ENCODE assay signal across 20 cellular contexts in genomic region chr12:57223191-57224165, GRCh38. TPM values are rescaled to one million over a fixed set of nuclear protein-coding genes. Genes with fewer than 3 reads are reported as not detected.
A peak's percentile ranks its signal among the peaks of the same experiment; 100 is the strongest.
DNase-seq lines count a peak whose midpoint lies in the region; ATAC-seq and TF ChIP-seq lines count a peak whose summit lies in the region.
"Had no signal": no experiment of that assay in that cellular context is flagged by ENCODE, and none has a peak within 500 bp of the region (broad histone marks: within the 10 kb centered on the region; RNA-seq: fewer than 3 reads in every experiment).

No MANE protein-coding gene starts in this region.

- no peaks in the 10 kb centered on the region for H3K9me3 ChIP-seq in CD8-positive, alpha-beta memory T cell (ENCODE audit: low read length)
- H3K9me3 ChIP-seq: breast epithelium, MG63 had no signal

- H3K27me3 Mint-ChIP-seq in CD8-positive, alpha-beta memory T cell, result peaks cover 62 to 87% of the 10 kb centered on the region in 2 donors
- H3K27me3 Mint-ChIP-seq in activated naive CD8-positive, alpha-beta T cell treated with anti-CD3 and anti-CD28 coated beads, Interleukin-2, amount 50 U/mL, for 24 hours, result peaks cover 81% of the 10 kb centered on the region
- peaks cover 63 to 73% of the 10 kb centered on the region in 2 donors for H3K27me3 Mint-ChIP-seq in natural killer cell (ENCODE audit: low read depth in 2 of 2)

- CTCF ChIA-PET in CD8-positive, alpha-beta memory T cell (lab: Charles Lee), result interaction anchor here (1.3 to 13.7 kb wide), 5 partner anchors 10 to 95 kb away, joined by 3 to 274 read pairs (median 6); partner anchors contain the start of gene LRP1

- peaks cover 0 to 1% (median 0%) of the 10 kb centered on the region in 5 donors for H3K9me3 Mint-ChIP-seq in CD8-positive, alpha-beta memory T cell
- no peaks in the 10 kb centered on the region for H3K9me3 Mint-ChIP-seq in activated naive CD8-positive, alpha-beta T cell treated with anti-CD3 and anti-CD28 coated beads, Interleukin-2, amount 50 U/mL, for 24 hours
- no peaks in the 10 kb centered on the region for H3K9me3 Mint-ChIP-seq in natural killer cell
- H3K9me3 Mint-ChIP-seq: activated CD4-positive, alpha-beta T cell treated with anti-CD3 and anti-CD28 coated beads, Interleukin-2, amount 10 ng/mL, durations not matched to agents 7 days and 5 days; mesothelial cell of epicardium had no signal

- H3K4me1 Mint-ChIP-seq in CD8-positive, alpha-beta memory T cell, result peaks cover 35 to 64% (median 45%) of the 10 kb centered on the region in 3 donors
- H3K4me1 Mint-ChIP-seq in activated naive CD8-positive, alpha-beta T cell treated with anti-CD3 and anti-CD28 coated beads, Interleukin-2, amount 50 U/mL, for 24 hours, result peaks cover 54% of the 10 kb centered on the region
- H3K4me1 Mint-ChIP-seq in natural killer cell, result peaks cover 43 to 78% of the 10 kb centered on the region in 2 donors

- POLR2A ChIA-PET in CD8-positive, alpha-beta memory T cell (lab: Charles Lee), result interaction anchor here (0.6 kb wide), 1 partner anchor 19 kb away, joined by 3 read pairs; no protein-coding TSS in a partner anchor

- TF ChIP-seq CTCF in 22Rv1 (IDR thresholded peaks at IDR 0.05) (no peak), natural killer cell (IDR thresholded peaks at IDR 0.05) (no peak)

- intact Hi-C loops in natural killer cell (cut with micrococcal nuclease), result loop anchor here (2.0 kb wide), 1 partner anchor 15 kb away; no protein-coding TSS in a partner anchor

- peak; percentile 69 for ATAC-seq in activated naive CD8-positive, alpha-beta T cell treated with anti-CD3 and anti-CD28 coated beads, Interleukin-2, amount 50 U/mL, for 24 hours
- ATAC-seq in natural killer cell (peak; percentile 78 to 91 (median 90)), HG02571 (IDR thresholded peaks at IDR 0.05; ENCODE audit: unreplicated experiment) (no peak), HG02588 (IDR thresholded peaks at IDR 0.05; ENCODE audit: unreplicated experiment) (no peak)

- H3K27ac ChIP-seq in 22Rv1, result 0 out of 2 replicates have a peak overlapping the region, but pooled peaks have one; percentile 13
- H3K27ac ChIP-seq in CD8-positive, alpha-beta memory T cell (ENCODE audit: low read depth, low read length), result no peak overlapping the region
- H3K27ac ChIP-seq: breast epithelium had no signal

- H3K36me3 Mint-ChIP-seq in CD8-positive, alpha-beta memory T cell, result no peaks in the 10 kb centered on the region
- H3K36me3 Mint-ChIP-seq in activated naive CD8-positive, alpha-beta T cell treated with anti-CD3 and anti-CD28 coated beads, Interleukin-2, amount 50 U/mL, for 24 hours (ENCODE audit: low read depth), result no peaks in the 10 kb centered on the region
- H3K36me3 Mint-ChIP-seq in natural killer cell, result no peaks in the 10 kb centered on the region
- H3K36me3 Mint-ChIP-seq: mesothelial cell of epicardium had no signal

- H3K4me1 ChIP-seq in CD8-positive, alpha-beta memory T cell (ENCODE audit: insufficient read depth, low read length), result peaks cover 39% of the 10 kb centered on the region
- H3K4me1 ChIP-seq: breast epithelium had no signal

- H3K4me3 Mint-ChIP-seq in CD8-positive, alpha-beta memory T cell, result peak overlapping the region in 6 of 7 donors; percentile 1 to 61 (median 42)
- H3K4me3 Mint-ChIP-seq in activated naive CD8-positive, alpha-beta T cell treated with anti-CD3 and anti-CD28 coated beads, Interleukin-2, amount 50 U/mL, for 24 hours, result peak overlapping the region; percentile 5
- peak overlapping the region; percentile 74 for H3K4me3 Mint-ChIP-seq in natural killer cell
- H3K4me3 Mint-ChIP-seq: activated CD4-positive, alpha-beta T cell treated with anti-CD3 and anti-CD28 coated beads, Interleukin-2, amount 10 ng/mL, durations not matched to agents 7 days and 5 days; mesothelial cell of epicardium had no signal

- no peak overlapping the region for H3K4me3 ChIP-seq in CD8-positive, alpha-beta memory T cell (ENCODE audit: low read length)
- H3K4me3 ChIP-seq: breast epithelium, MG63 had no signal

- no peaks in the 10 kb centered on the region for H3K36me3 ChIP-seq in CD8-positive, alpha-beta memory T cell (ENCODE audit: insufficient read depth, low read length)
- H3K36me3 ChIP-seq: breast epithelium, MG63 had no signal

- DNase-seq in CD8-positive, alpha-beta memory T cell, result peak; percentile 15 to 79 (median 43)
- DNase-seq in activated naive CD8-positive, alpha-beta T cell treated with anti-CD3 and anti-CD28 coated beads, Interleukin-2, amount 50 U/mL, for 24 hours, result no peak
- DNase-seq in natural killer cell (peak; percentile 76), NCI-H2107 (lab: John Stamatoyannopoulos, UW) (no peak), NCI-H345 treated with DMSO at 0.1 percent for 48 hours (lab: John Stamatoyannopoulos, UW; ENCODE audit: unreplicated experiment) (no peak)
- DNase-seq: activated CD4-positive, alpha-beta T cell treated with anti-CD3 and anti-CD28 coated beads, Interleukin-2, amount 10 ng/mL, durations not matched to agents 7 days and 5 days; activated naive CD4-positive, alpha-beta T cell treated with Interleukin-2 at 50 U/mL for 16 hours; H7; hippocampal formation; MG63; NCI-H1930; NCI-H510A treated with DMSO at 0.1 percent for 48 hours; OCI-M1; stimulated activated CD4-positive, alpha-beta T cell treated with anti-CD3 and anti-CD28 coated beads, Interleukin-2, amount 100 ng/mL, for 48 hours; T-helper 9 cell had no signal

- peak overlapping the region in 6 of 8 donors; percentile 8 to 79 (median 46) for H3K27ac Mint-ChIP-seq in CD8-positive, alpha-beta memory T cell
- H3K27ac Mint-ChIP-seq in activated naive CD8-positive, alpha-beta T cell treated with anti-CD3 and anti-CD28 coated beads, Interleukin-2, amount 50 U/mL, for 24 hours, result peak overlapping the region; percentile 3
- H3K27ac Mint-ChIP-seq in natural killer cell, result peak overlapping the region; percentile 66 to 82
- H3K27ac Mint-ChIP-seq: activated CD4-positive, alpha-beta T cell treated with anti-CD3 and anti-CD28 coated beads, Interleukin-2, amount 10 ng/mL, durations not matched to agents 7 days and 5 days; mesothelial cell of epicardium had no signal

- peaks cover 81% of the 10 kb centered on the region for H3K27me3 ChIP-seq in CD8-positive, alpha-beta memory T cell (ENCODE audit: insufficient read depth, low read length, poor library complexity, severe bottlenecking)
- H3K27me3 ChIP-seq: MG63 had no signal

RNA-seq across cellular contexts. Expression of gene SHMT2, which starts 6.0 kb away (rescaled TPM):
- total RNA-seq in CD8-positive, alpha-beta memory T cell, result 100 to 1,000 TPM; 349 to 352 TPM
- 34.7 TPM for polyA plus RNA-seq in CD8-positive, alpha-beta memory T cell
- total RNA-seq in natural killer cell, result 10 to 100 TPM; 28.6 to 39.3 (median 34.9) TPM

RNA-seq across cellular contexts. Expression of gene NXPH4, which starts 6.9 kb away (rescaled TPM):
- under 1 TPM; 0.22 to 0.47 TPM for total RNA-seq in CD8-positive, alpha-beta memory T cell
- polyA plus RNA-seq in CD8-positive, alpha-beta memory T cell, result not detected
- under 1 TPM in 1 of 3 donors, not detected in 2; 0.82 TPM for total RNA-seq in natural killer cell

RNA-seq across cellular contexts. Expression of gene STAC3, which starts 27.5 kb away (rescaled TPM):
- total RNA-seq in CD8-positive, alpha-beta memory T cell, result 1 to 10 TPM in 1 of 2 experiments, under 1 TPM in 1; 0.96 to 1.4 TPM
- not detected for polyA plus RNA-seq in CD8-positive, alpha-beta memory T cell
- total RNA-seq in natural killer cell, result 1 to 10 TPM; 2.4 to 4.1 (median 3.8) TPM

Comparison
In these comparisons a context has a peak if more than half of its experiments do, and no peak if none do; other contexts are left out.
1. DNase-seq: peak in CD8-positive, alpha-beta memory T cell (5 of 5) and natural killer cell (single experiment); none in activated naive CD8-positive, alpha-beta T cell treated with anti-CD3 and anti-CD28 coated beads, Interleukin-2, amount 50 U/mL, for 24 hours (single experiment), NCI-H2107 (single experiment) and NCI-H345 treated with DMSO at 0.1 percent for 48 hours (single experiment).
2. H3K27ac Mint-ChIP-seq: peak in every context shown above with its lines; median percentile 74 in natural killer cell; 46 in CD8-positive, alpha-beta memory T cell; 3 in activated naive CD8-positive, alpha-beta T cell treated with anti-CD3 and anti-CD28 coated beads, Interleukin-2, amount 50 U/mL, for 24 hours.
3. H3K4me3 Mint-ChIP-seq: peak in every context shown above with its lines; median percentile 74 in natural killer cell; 42 in CD8-positive, alpha-beta memory T cell; 5 in activated naive CD8-positive, alpha-beta T cell treated with anti-CD3 and anti-CD28 coated beads, Interleukin-2, amount 50 U/mL, for 24 hours.
4. ATAC-seq: peak in activated naive CD8-positive, alpha-beta T cell treated with anti-CD3 and anti-CD28 coated beads, Interleukin-2, amount 50 U/mL, for 24 hours (single experiment) and natural killer cell (3 of 3); none in HG02571 (single experiment) and HG02588 (single experiment).
5. RNA of gene SHMT2, which starts 6.0 kb away (total RNA-seq): 349 to 352 TPM in CD8-positive, alpha-beta memory T cell; 28.6 to 39.3 TPM in natural killer cell; every median in the first group is over 4 times any median in the second.